In genomic region chr1:20472860-20473711, GRCh38 we compare ENCODE assay signal across 9 cellular contexts.
DNase-seq lines count a peak whose midpoint lies in the region; ATAC-seq and TF ChIP-seq lines count a peak whose summit lies in the region.
"Had no signal": no experiment of that assay in that cellular context is flagged by ENCODE, and none has a peak within 500 bp of the region (broad histone marks: within the 10 kb centered on the region; RNA-seq: fewer than 3 reads in every experiment).

No MANE protein-coding gene starts in this region.

- DNase-seq in GM03348 (ENCODE audit: low spot score) (peak; percentile 63), RPMI8226 (peak; percentile 59), foreskin fibroblast (peak; percentile 47 to 83), nucleus accumbens (lab: John Stamatoyannopoulos, UW) (peak in 50 of 56 donors; percentile 9 to 81 (median 52)), cerebellar nuclear complex (lab: John Stamatoyannopoulos, UW) (no peak), GDM1 (lab: John Stamatoyannopoulos, UW) (no peak)
- DNase-seq: T-helper 9 cell had no signal

- TF ChIP-seq CTCF in foreskin fibroblast (IDR thresholded peaks at IDR 0.05; ENCODE audit: low read depth, low read length), result no peak

- ATAC-seq in GM21390 (IDR thresholded peaks at IDR 0.05; ENCODE audit: unreplicated experiment) (no peak), GM18498 (IDR thresholded peaks at IDR 0.05; ENCODE audit: unreplicated experiment) (no peak)

- no peak overlapping the region for H3K4me3 ChIP-seq in foreskin fibroblast (ENCODE audit: low read depth in 1 of 2, low read length in 2 of 2)

Comparison
In these comparisons a context has a peak if more than half of its experiments do, and no peak if none do; other contexts are left out.
1. DNase-seq: peak in GM03348 (single experiment), RPMI8226 (single experiment), foreskin fibroblast (2 of 2) and nucleus accumbens (50 of 56); none in cerebellar nuclear complex (0 of 2) and GDM1 (single experiment).